ENCODE assay signal across 13 cellular contexts in the genomic region with DNA sequence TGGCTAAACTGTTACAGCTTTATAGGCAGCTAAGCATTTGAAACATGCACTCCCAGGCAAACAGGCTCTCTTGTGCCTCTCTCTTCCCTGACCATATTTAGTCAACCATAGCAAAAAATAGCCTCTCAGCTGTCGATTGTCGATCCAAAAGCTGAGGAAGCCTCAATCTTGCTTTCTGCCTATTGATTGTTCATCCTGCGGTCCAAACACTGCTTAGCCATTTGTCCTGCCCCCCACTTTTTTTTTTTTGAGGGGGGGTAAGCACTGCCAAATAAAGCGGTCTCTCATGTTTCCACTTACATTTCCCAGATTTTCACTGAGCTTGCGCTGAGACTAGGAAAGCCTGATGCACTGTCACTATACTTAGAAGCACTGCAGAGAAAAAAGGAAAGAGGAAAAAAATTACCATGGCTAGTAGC.
DNase-seq lines count a peak whose midpoint lies in the region; ATAC-seq and TF ChIP-seq lines count a peak whose summit lies in the region.
"Had no signal": no experiment of that assay in that cellular context is flagged by ENCODE, and none has a peak within 500 bp of the region (broad histone marks: within the 10 kb centered on the region; RNA-seq: fewer than 3 reads in every experiment).

No MANE protein-coding gene starts in this region.

- no peaks in the 10 kb centered on the region for H3K36me3 ChIP-seq in esophagus muscularis mucosa
- H3K36me3 ChIP-seq: MG63 had no signal

- H3K27ac ChIP-seq in esophagus muscularis mucosa (replicated peaks in 1 of 4), result peak overlapping the region; percentile 73 to 79 (median 76)
- H3K27ac ChIP-seq: HL-60 had no signal

- TF ChIP-seq CTCF in esophagus muscularis mucosa (IDR thresholded peaks at IDR 0.05), result no peak

- CTCF ChIA-PET in activated naive CD4-positive, alpha-beta T cell treated with anti-CD3 and anti-CD28 coated beads, Interleukin-2, amount 10 ng/mL, durations not matched to agents 7 days and 5 days (lab: Charles Lee), result no interaction called here

- TF ChIP-seq EP300 in esophagus muscularis mucosa (IDR thresholded peaks at IDR 0.05), result no peak

- ATAC-seq in effector memory CD8-positive, alpha-beta T cell (replicated peaks), result no peak
- ATAC-seq: activated CD8-positive, alpha-beta memory T cell treated with anti-CD3 and anti-CD28 coated beads, Interleukin-2, amount 10 ng/mL, durations not matched to agents 7 days and 5 days had no signal

- peaks cover 7 to 51% (median 40%) of the 10 kb centered on the region in 4 donors for H3K4me1 ChIP-seq in esophagus muscularis mucosa

- H3K4me1 Mint-ChIP-seq in effector memory CD8-positive, alpha-beta T cell (ENCODE audit: low read depth in 2 of 2), result peaks cover 0 to 3% of the 10 kb centered on the region in 2 donors
- H3K4me1 Mint-ChIP-seq in activated naive CD4-positive, alpha-beta T cell treated with anti-CD3 and anti-CD28 coated beads, Interleukin-2, amount 10 ng/mL, durations not matched to agents 7 days and 5 days, result no peaks in the 10 kb centered on the region
- H3K4me1 Mint-ChIP-seq: activated CD8-positive, alpha-beta memory T cell treated with anti-CD3 and anti-CD28 coated beads, Interleukin-2, amount 10 ng/mL, durations not matched to agents 7 days and 5 days had no signal

- H3K9me3 Mint-ChIP-seq in effector memory CD8-positive, alpha-beta T cell, result no peaks in the 10 kb centered on the region
- no peaks in the 10 kb centered on the region for H3K9me3 Mint-ChIP-seq in activated naive CD4-positive, alpha-beta T cell treated with anti-CD3 and anti-CD28 coated beads, Interleukin-2, amount 10 ng/mL, durations not matched to agents 7 days and 5 days

- H3K4me3 ChIP-seq in esophagus muscularis mucosa, result peak overlapping the region; percentile 28 to 49 (median 45)
- H3K4me3 ChIP-seq: MG63 had no signal

- DNase-seq in EH (ENCODE audit: low read depth), result peak; percentile 72
- no peak for DNase-seq in esophagus muscularis mucosa (ENCODE audit: extremely low spot score)
- peak; percentile 42 for DNase-seq in left kidney (ENCODE audit: low read depth, low spot score)
- DNase-seq in retina, result peak; percentile 6
- no peak for DNase-seq in effector memory CD8-positive, alpha-beta T cell
- no peak for DNase-seq in NCI-H748 (lab: John Stamatoyannopoulos, UW; ENCODE audit: unreplicated experiment)
- DNase-seq in NCI-H526 treated with DMSO at 0.1 percent for 48 hours (lab: John Stamatoyannopoulos, UW), result no peak
- DNase-seq in activated naive CD4-positive, alpha-beta T cell treated with anti-CD3 and anti-CD28 coated beads, Interleukin-2, amount 10 ng/mL, durations not matched to agents 7 days and 5 days, result no peak
- DNase-seq: activated CD8-positive, alpha-beta memory T cell treated with anti-CD3 and anti-CD28 coated beads, Interleukin-2, amount 10 ng/mL, durations not matched to agents 7 days and 5 days; DND-41; MG63; NCI-H345 had no signal

- no peak overlapping the region for H3K4me3 Mint-ChIP-seq in effector memory CD8-positive, alpha-beta T cell
- no peak overlapping the region for H3K4me3 Mint-ChIP-seq in activated naive CD4-positive, alpha-beta T cell treated with anti-CD3 and anti-CD28 coated beads, Interleukin-2, amount 10 ng/mL, durations not matched to agents 7 days and 5 days
- H3K4me3 Mint-ChIP-seq: activated CD8-positive, alpha-beta memory T cell treated with anti-CD3 and anti-CD28 coated beads, Interleukin-2, amount 10 ng/mL, durations not matched to agents 7 days and 5 days had no signal

- H3K27ac Mint-ChIP-seq in effector memory CD8-positive, alpha-beta T cell, result peak overlapping the region in 1 of 2 donors; percentile 61
- no peak overlapping the region for H3K27ac Mint-ChIP-seq in activated naive CD4-positive, alpha-beta T cell treated with anti-CD3 and anti-CD28 coated beads, Interleukin-2, amount 10 ng/mL, durations not matched to agents 7 days and 5 days
- H3K27ac Mint-ChIP-seq: activated CD8-positive, alpha-beta memory T cell treated with anti-CD3 and anti-CD28 coated beads, Interleukin-2, amount 10 ng/mL, durations not matched to agents 7 days and 5 days had no signal

- no peaks in the 10 kb centered on the region for H3K27me3 Mint-ChIP-seq in effector memory CD8-positive, alpha-beta T cell
- no peaks in the 10 kb centered on the region for H3K27me3 Mint-ChIP-seq in activated naive CD4-positive, alpha-beta T cell treated with anti-CD3 and anti-CD28 coated beads, Interleukin-2, amount 10 ng/mL, durations not matched to agents 7 days and 5 days
- H3K27me3 Mint-ChIP-seq: activated CD8-positive, alpha-beta memory T cell treated with anti-CD3 and anti-CD28 coated beads, Interleukin-2, amount 10 ng/mL, durations not matched to agents 7 days and 5 days had no signal

- peaks cover 4% of the 10 kb centered on the region for H3K36me3 Mint-ChIP-seq in effector memory CD8-positive, alpha-beta T cell (ENCODE audit: insufficient read depth)
- peaks cover 2% of the 10 kb centered on the region for H3K36me3 Mint-ChIP-seq in activated naive CD4-positive, alpha-beta T cell treated with anti-CD3 and anti-CD28 coated beads, Interleukin-2, amount 10 ng/mL, durations not matched to agents 7 days and 5 days

- TF ChIP-seq POLR2A in esophagus muscularis mucosa (IDR thresholded peaks at IDR 0.05; ENCODE audit: low read depth), result no peak

- WGBS in esophagus muscularis mucosa, result 34% methylated on average over 5 of the region's 5 CpGs

- no peaks in the 10 kb centered on the region for H3K9me3 ChIP-seq in esophagus muscularis mucosa
- H3K9me3 ChIP-seq: MG63 had no signal

- intact Hi-C loops in esophagus muscularis mucosa (cut with DNase I), result loop anchor here (10.0 kb wide), 2 partner anchors 127 to 217 kb away; a partner anchor contains a TSS

- no peaks in the 10 kb centered on the region for H3K27me3 ChIP-seq in esophagus muscularis mucosa
- H3K27me3 ChIP-seq: MG63 had no signal

Comparison
In these comparisons a context has a peak if more than half of its experiments do, and no peak if none do; other contexts are left out.
1. DNase-seq: peak in EH (single experiment), left kidney (single experiment) and retina (single experiment); none in esophagus muscularis mucosa (single experiment), effector memory CD8-positive, alpha-beta T cell (0 of 3), NCI-H748 (single experiment), NCI-H526 treated with DMSO at 0.1 percent for 48 hours (single experiment) and activated naive CD4-positive, alpha-beta T cell treated with anti-CD3 and anti-CD28 coated beads, Interleukin-2, amount 10 ng/mL, durations not matched to agents 7 days and 5 days (single experiment).